In genomic region chr6:110246900-110247546, GRCh38 we compare ENCODE assay signal across 21 cellular contexts.
DNase-seq lines count a peak whose midpoint lies in the region; ATAC-seq, FAIRE-seq and TF ChIP-seq lines count a peak whose summit lies in the region.
"Had no signal": no experiment of that assay in that cellular context is flagged by ENCODE, and none has a peak within 500 bp of the region (broad histone marks: within the 10 kb centered on the region; RNA-seq: fewer than 3 reads in every experiment).

No MANE protein-coding gene starts in this region.

- no peaks in the 10 kb centered on the region for H3K79me2 ChIP-seq in GM23338 (replicated peaks; ENCODE audit: insufficient read depth)
- H3K79me2 ChIP-seq in K562 (ENCODE audit: control insufficient read depth, insufficient read depth, low read length): no peaks in the 10 kb centered on the region
- no peaks in the 10 kb centered on the region for H3K79me2 ChIP-seq in hepatocyte

- no peak overlapping the region for H3K4me3 Mint-ChIP-seq in GM23338
- no peak overlapping the region for H3K4me3 Mint-ChIP-seq in nephron progenitor cell
- H3K4me3 Mint-ChIP-seq: B cell; CD4-positive, alpha-beta T cell; CD8-positive, alpha-beta T cell had no signal

- H3K4me1 Mint-ChIP-seq in GM23338: peaks cover 17% of the 10 kb centered on the region; the same call in 2 of the 3 replicates
- H3K4me1 Mint-ChIP-seq in nephron progenitor cell: peaks cover 7% of the 10 kb centered on the region
- H3K4me1 Mint-ChIP-seq: B cell had no signal

- BruUV-seq in A673 (replicated peaks; lab: Mats Ljungman, UMichigan) (no TSS peak), K562 (replicated peaks; lab: Mats Ljungman, UMichigan) (no TSS peak)

- H3K36me3 Mint-ChIP-seq in GM23338 (ENCODE audit: low read depth) (no peaks in the 10 kb centered on the region), nephron progenitor cell (ENCODE audit: low read depth) (peaks cover 25% of the 10 kb centered on the region)

- DNase-seq in A673 (ENCODE audit: low spot score) (no peak), GM23338 (ENCODE audit: low spot score) (no peak), K562 (ENCODE audit: extremely low read depth in 1 of 4, low spot score in 3 of 4) (no peak), nephron progenitor cell (no peak), hepatocyte (ENCODE audit: low spot score) (no peak)
- DNase-seq: 8988T; AML-193; Caco-2; Calu3; CD4-positive, alpha-beta T cell; CD8-positive, alpha-beta T cell; DMS79 treated with DMSO at 0.1 percent for 48 hours; GF-D8 had no signal

- no peaks in the 10 kb centered on the region for H3K9me2 ChIP-seq in GM23338 (ENCODE audit: insufficient read depth)
- H3K9me2 ChIP-seq in hepatocyte (replicated peaks; ENCODE audit: insufficient read depth): no peaks in the 10 kb centered on the region

- CTCF ChIA-PET in A673 (lab: Charles Lee) (no interaction called here), K562 (lab: Yijun Ruan, JAX; ENCODE audit: low intra/inter-chr PET ratio) (no interaction called here)

- peaks cover 5% of the 10 kb centered on the region for H3K27me3 Mint-ChIP-seq in GM23338 (ENCODE audit: insufficient read depth, low read depth, poor library complexity)
- peaks cover 6% of the 10 kb centered on the region for H3K27me3 Mint-ChIP-seq in nephron progenitor cell (ENCODE audit: low read depth, poor library complexity)
- H3K27me3 Mint-ChIP-seq: B cell; CD4-positive, alpha-beta T cell had no signal

- WGBS in K562 (ENCODE audit: insufficient coverage, low coverage, missing lambda C conversion rate): 3% methylated on average over 3 of the region's 3 CpGs
- WGBS in hepatocyte (ENCODE audit: low lambda C conversion rate, missing lambda C conversion rate): 100% methylated on average over 3 of the region's 3 CpGs

- H2AFZ ChIP-seq in GM23338: no peak overlapping the region
- no peak overlapping the region for H2AFZ ChIP-seq in K562 (ENCODE audit: low read depth, low read length)
- no peak overlapping the region for H2AFZ ChIP-seq in hepatocyte

- no peak for TF ChIP-seq POLR2A in K562 (conservative IDR thresholded peaks at IDR 0.05)

- no peak overlapping the region for H3K9ac ChIP-seq in K562 (ENCODE audit: insufficient read depth in 1 of 2, low read depth in 2 of 2, low read length in 2 of 2)
- H3K9ac ChIP-seq: BLaER1 treated with 17β-estradiol and CSF1 and Interleukin-3, amounts not matched to agents 10 nM and 100 nM had no signal

- H3K4me3 ChIP-seq in A673 (ENCODE audit: low read depth, low read length, poor library complexity, severe bottlenecking): no peak overlapping the region
- no peak overlapping the region for H3K4me3 ChIP-seq in GM23338
- H3K4me3 ChIP-seq in K562: no peak overlapping the region
- H3K4me3 ChIP-seq in hepatocyte: no peak overlapping the region
- H3K4me3 ChIP-seq: BLaER1 treated with 17β-estradiol and CSF1 and Interleukin-3, amounts not matched to agents 10 nM and 100 nM had no signal

- intact Hi-C loops in A673 (cut with micrococcal nuclease; ENCODE audit: unreplicated experiment): no loop called here
- intact Hi-C loops in K562 (cut with micrococcal nuclease): no loop called here

- no peak for ATAC-seq in GM23338
- no peak for ATAC-seq in K562
- ATAC-seq: CD8-positive, alpha-beta T cell had no signal

- no peak for TF ChIP-seq EP300 in K562 (IDR thresholded peaks at IDR 0.05; ENCODE audit: low read length)

- H3K27ac ChIP-seq in A673 (ENCODE audit: low read depth, low read length, poor library complexity, severe bottlenecking) (peak overlapping the region; percentile 11), GM23338 (ENCODE audit: low read depth) (no peak overlapping the region), K562 (ENCODE audit: extremely low read depth, low read depth, low read length) (no peak overlapping the region), hepatocyte (no peak overlapping the region)
- H3K27ac ChIP-seq: BLaER1 treated with 17β-estradiol and CSF1 and Interleukin-3, amounts not matched to agents 10 nM and 100 nM; C4-2B had no signal

- no peak for TF ChIP-seq CTCF in A673 (conservative IDR thresholded peaks at IDR 0.05; ENCODE audit: low read depth, low read length)
- no peak for TF ChIP-seq CTCF in GM23338 (conservative IDR thresholded peaks at IDR 0.05; ENCODE audit: low read depth in 2 of 2)
- no peak for TF ChIP-seq CTCF in K562 (IDR thresholded peaks at IDR 0.05 in 2 of 3, conservative IDR thresholded peaks at IDR 0.05 in 1 of 3; ENCODE audit: insufficient read depth in 2 of 3, low read depth in 1 of 3, low read length in 3 of 3)
- no peak for TF ChIP-seq CTCF in nephron progenitor cell (IDR thresholded peaks at IDR 0.05)
- no peak for TF ChIP-seq CTCF in hepatocyte (IDR thresholded peaks at IDR 0.05; ENCODE audit: poor library complexity)

- no peaks in the 10 kb centered on the region for H3F3A ChIP-seq in GM23338 (replicated peaks; ENCODE audit: low read depth)

- POLR2A ChIA-PET in A673 (lab: Charles Lee; ENCODE audit: low non-redundant PET): no interaction called here
- POLR2A ChIA-PET in K562 (lab: Yijun Ruan, JAX): no interaction called here

- H3K9me3 Mint-ChIP-seq in GM23338 (no peaks in the 10 kb centered on the region), nephron progenitor cell (no peaks in the 10 kb centered on the region)

- TF ChIP-seq RAD21 in K562 (CRISPR knock-in tag; conservative IDR thresholded peaks at IDR 0.05 in 1 of 2, IDR thresholded peaks at IDR 0.05 in 1 of 2): no peak

- H3K4me2 ChIP-seq in GM23338 (no peak overlapping the region), K562 (ENCODE audit: insufficient read depth, low read length) (no peak overlapping the region), hepatocyte (no peak overlapping the region)
- H3K4me2 ChIP-seq: BLaER1 treated with 17β-estradiol and CSF1 and Interleukin-3, amounts not matched to agents 10 nM and 100 nM had no signal

- H3K4me1 ChIP-seq in A673 (ENCODE audit: insufficient read depth, low read length, poor library complexity, severe bottlenecking) (peaks cover 5% of the 10 kb centered on the region), GM23338 (ENCODE audit: insufficient read depth) (peaks cover 10% of the 10 kb centered on the region), K562 (replicated peaks in 1 of 2; ENCODE audit: control insufficient read depth in 2 of 2, insufficient read depth in 2 of 2, low read length in 2 of 2) (no peaks in the 10 kb centered on the region), hepatocyte (ENCODE audit: insufficient read depth) (no peaks in the 10 kb centered on the region)
- H3K4me1 ChIP-seq: BLaER1 treated with 17β-estradiol and CSF1 and Interleukin-3, amounts not matched to agents 10 nM and 100 nM; Caco-2 had no signal

- H3K9me3 ChIP-seq in A673 (ENCODE audit: low read depth, low read length, poor library complexity, severe bottlenecking) (no peaks in the 10 kb centered on the region), K562 (replicated peaks; ENCODE audit: control insufficient read depth, insufficient read depth, low read depth, low read length) (no peaks in the 10 kb centered on the region), hepatocyte (ENCODE audit: low read depth) (no peaks in the 10 kb centered on the region)
- H3K9me3 ChIP-seq: Caco-2 had no signal

- in situ Hi-C loops in K562 (cut with MboI): no loop called here

- no peaks in the 10 kb centered on the region for H3K36me3 ChIP-seq in A673 (ENCODE audit: insufficient read depth, low read length, poor library complexity, severe bottlenecking)
- no peaks in the 10 kb centered on the region; the same call in 1 of the 2 replicates for H3K36me3 ChIP-seq in GM23338 (ENCODE audit: insufficient read depth)
- no peaks in the 10 kb centered on the region for H3K36me3 ChIP-seq in K562 (ENCODE audit: control insufficient read depth, insufficient read depth, low read length)
- no peaks in the 10 kb centered on the region for H3K36me3 ChIP-seq in hepatocyte (replicated peaks; ENCODE audit: insufficient read depth, low read depth)
- H3K36me3 ChIP-seq: BLaER1 treated with 17β-estradiol and CSF1 and Interleukin-3, amounts not matched to agents 10 nM and 100 nM had no signal

- H3K9me1 ChIP-seq in K562 (ENCODE audit: control insufficient read depth, insufficient read depth, low read length): no peaks in the 10 kb centered on the region

- peak overlapping the region; percentile 57; the same call in 1 of the 2 replicates for H3K27ac Mint-ChIP-seq in GM23338
- H3K27ac Mint-ChIP-seq in nephron progenitor cell: no peak overlapping the region
- H3K27ac Mint-ChIP-seq: B cell; CD4-positive, alpha-beta T cell; CD8-positive, alpha-beta T cell had no signal

- no peak for FAIRE-seq in K562 (lab: Jason Lieb, UNC)
- FAIRE-seq: A204.1, D721Med, G401.6, GM12891, GM19239 had no signal

- no peaks in the 10 kb centered on the region for H3K27me3 ChIP-seq in A673 (replicated peaks; ENCODE audit: insufficient read depth, low read depth, low read length, poor library complexity)
- no peaks in the 10 kb centered on the region for H3K27me3 ChIP-seq in GM23338 (ENCODE audit: insufficient read depth)
- no peaks in the 10 kb centered on the region; a peak in 1 of 5 replicates for H3K27me3 ChIP-seq in K562 (ENCODE audit: control insufficient read depth in 2 of 2, insufficient read depth in 2 of 2, low read length in 2 of 2)
- H3K27me3 ChIP-seq in hepatocyte: no peaks in the 10 kb centered on the region
- H3K27me3 ChIP-seq: BLaER1 treated with 17β-estradiol and CSF1 and Interleukin-3, amounts not matched to agents 10 nM and 100 nM had no signal

- H4K20me1 ChIP-seq in GM23338 (replicated peaks; ENCODE audit: insufficient read depth) (no peaks in the 10 kb centered on the region), K562 (replicated peaks; ENCODE audit: control insufficient read depth, insufficient read depth, low read length) (no peaks in the 10 kb centered on the region), hepatocyte (ENCODE audit: insufficient read depth, poor library complexity, severe bottlenecking) (no peaks in the 10 kb centered on the region)
- H4K20me1 ChIP-seq: BLaER1 treated with 17β-estradiol and CSF1 and Interleukin-3, amounts not matched to agents 10 nM and 100 nM had no signal

TF ChIP-seq in K562, 482 proteins besides CTCF, POLR2A, EP300 and RAD21:
- TF ChIP-seq ELF4 (CRISPR knock-in tag; IDR thresholded peaks at IDR 0.05) (no peak), ZNF316 (IDR thresholded peaks at IDR 0.05) (0 out of 2 replicates have a peak, but pooled peaks have one; percentile 23)
TF ChIP-seq in K562: peak in this region for 1.
